ENCODE assay signal across 2 cellular contexts in genomic region chr6:121780325-121781313, GRCh38.
TF ChIP-seq lines count a peak whose summit lies in the region.

No MANE protein-coding gene starts in this region.

TF ChIP-seq in HEK293, 187 proteins besides CTCF, POLR2A, EP300 and RAD21 (continued from another document):
- TF ChIP-seq, protein P1, sequence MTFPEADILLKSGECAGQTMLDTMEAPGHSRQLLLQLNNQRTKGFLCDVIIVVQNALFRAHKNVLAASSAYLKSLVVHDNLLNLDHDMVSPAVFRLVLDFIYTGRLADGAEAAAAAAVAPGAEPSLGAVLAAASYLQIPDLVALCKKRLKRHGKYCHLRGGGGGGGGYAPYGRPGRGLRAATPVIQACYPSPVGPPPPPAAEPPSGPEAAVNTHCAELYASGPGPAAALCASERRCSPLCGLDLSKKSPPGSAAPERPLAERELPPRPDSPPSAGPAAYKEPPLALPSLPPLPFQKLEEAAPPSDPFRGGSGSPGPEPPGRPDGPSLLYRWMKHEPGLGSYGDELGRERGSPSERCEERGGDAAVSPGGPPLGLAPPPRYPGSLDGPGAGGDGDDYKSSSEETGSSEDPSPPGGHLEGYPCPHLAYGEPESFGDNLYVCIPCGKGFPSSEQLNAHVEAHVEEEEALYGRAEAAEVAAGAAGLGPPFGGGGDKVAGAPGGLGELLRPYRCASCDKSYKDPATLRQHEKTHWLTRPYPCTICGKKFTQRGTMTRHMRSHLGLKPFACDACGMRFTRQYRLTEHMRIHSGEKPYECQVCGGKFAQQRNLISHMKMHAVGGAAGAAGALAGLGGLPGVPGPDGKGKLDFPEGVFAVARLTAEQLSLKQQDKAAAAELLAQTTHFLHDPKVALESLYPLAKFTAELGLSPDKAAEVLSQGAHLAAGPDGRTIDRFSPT (tag by site-specific recombination; IDR thresholded peaks at IDR 0.05), result no peak
- TF ChIP-seq ZNF140 (tag by site-specific recombination; IDR thresholded peaks at IDR 0.05), result no peak
- peak; percentile 59 for TF ChIP-seq ZNF335 (tag by site-specific recombination; conservative IDR thresholded peaks at IDR 0.05)
- peak; percentile 38; the same call in 1 of the 2 replicates for TF ChIP-seq ZFHX2 (tag by site-specific recombination; conservative IDR thresholded peaks at IDR 0.05)
- 0 out of 2 replicates have a peak, but pooled peaks have one; percentile 23 for TF ChIP-seq ZNF366 (tag by site-specific recombination; conservative IDR thresholded peaks at IDR 0.05)
- peak; percentile 77 for TF ChIP-seq FEZF1 (tag by site-specific recombination; IDR thresholded peaks at IDR 0.05)
- TF ChIP-seq, protein P2, sequence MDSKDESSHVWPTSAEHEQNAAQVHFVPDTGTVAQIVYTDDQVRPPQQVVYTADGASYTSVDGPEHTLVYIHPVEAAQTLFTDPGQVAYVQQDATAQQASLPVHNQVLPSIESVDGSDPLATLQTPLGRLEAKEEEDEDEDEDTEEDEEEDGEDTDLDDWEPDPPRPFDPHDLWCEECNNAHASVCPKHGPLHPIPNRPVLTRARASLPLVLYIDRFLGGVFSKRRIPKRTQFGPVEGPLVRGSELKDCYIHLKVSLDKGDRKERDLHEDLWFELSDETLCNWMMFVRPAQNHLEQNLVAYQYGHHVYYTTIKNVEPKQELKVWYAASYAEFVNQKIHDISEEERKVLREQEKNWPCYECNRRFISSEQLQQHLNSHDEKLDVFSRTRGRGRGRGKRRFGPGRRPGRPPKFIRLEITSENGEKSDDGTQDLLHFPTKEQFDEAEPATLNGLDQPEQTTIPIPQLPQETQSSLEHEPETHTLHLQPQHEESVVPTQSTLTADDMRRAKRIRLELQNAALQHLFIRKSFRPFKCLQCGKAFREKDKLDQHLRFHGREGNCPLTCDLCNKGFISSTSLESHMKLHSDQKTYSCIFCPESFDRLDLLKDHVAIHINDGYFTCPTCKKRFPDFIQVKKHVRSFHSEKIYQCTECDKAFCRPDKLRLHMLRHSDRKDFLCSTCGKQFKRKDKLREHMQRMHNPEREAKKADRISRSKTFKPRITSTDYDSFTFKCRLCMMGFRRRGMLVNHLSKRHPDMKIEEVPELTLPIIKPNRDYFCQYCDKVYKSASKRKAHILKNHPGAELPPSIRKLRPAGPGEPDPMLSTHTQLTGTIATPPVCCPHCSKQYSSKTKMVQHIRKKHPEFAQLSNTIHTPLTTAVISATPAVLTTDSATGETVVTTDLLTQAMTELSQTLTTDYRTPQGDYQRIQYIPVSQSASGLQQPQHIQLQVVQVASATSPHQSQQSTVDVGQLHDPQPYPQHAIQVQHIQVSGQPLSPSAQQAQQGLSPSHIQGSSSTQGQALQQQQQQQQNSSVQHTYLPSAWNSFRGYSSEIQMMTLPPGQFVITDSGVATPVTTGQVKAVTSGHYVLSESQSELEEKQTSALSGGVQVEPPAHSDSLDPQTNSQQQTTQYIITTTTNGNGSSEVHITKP (tag by site-specific recombination; IDR thresholded peaks at IDR 0.05), result peak; percentile 18; the same call in 1 of the 2 replicates
- peak; percentile 42; the same call in 1 of the 2 replicates for TF ChIP-seq SP7 (tag by site-specific recombination; IDR thresholded peaks at IDR 0.05)
- TF ChIP-seq, protein P3, sequence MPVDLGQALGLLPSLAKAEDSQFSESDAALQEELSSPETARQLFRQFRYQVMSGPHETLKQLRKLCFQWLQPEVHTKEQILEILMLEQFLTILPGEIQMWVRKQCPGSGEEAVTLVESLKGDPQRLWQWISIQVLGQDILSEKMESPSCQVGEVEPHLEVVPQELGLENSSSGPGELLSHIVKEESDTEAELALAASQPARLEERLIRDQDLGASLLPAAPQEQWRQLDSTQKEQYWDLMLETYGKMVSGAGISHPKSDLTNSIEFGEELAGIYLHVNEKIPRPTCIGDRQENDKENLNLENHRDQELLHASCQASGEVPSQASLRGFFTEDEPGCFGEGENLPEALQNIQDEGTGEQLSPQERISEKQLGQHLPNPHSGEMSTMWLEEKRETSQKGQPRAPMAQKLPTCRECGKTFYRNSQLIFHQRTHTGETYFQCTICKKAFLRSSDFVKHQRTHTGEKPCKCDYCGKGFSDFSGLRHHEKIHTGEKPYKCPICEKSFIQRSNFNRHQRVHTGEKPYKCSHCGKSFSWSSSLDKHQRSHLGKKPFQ (tag by site-specific recombination; IDR thresholded peaks at IDR 0.05), result no peak
- TF ChIP-seq ZNF692 (tag by site-specific recombination; IDR thresholded peaks at IDR 0.05), result 0 out of 2 replicates have a peak, but pooled peaks have one; percentile 25
- TF ChIP-seq, protein P4, sequence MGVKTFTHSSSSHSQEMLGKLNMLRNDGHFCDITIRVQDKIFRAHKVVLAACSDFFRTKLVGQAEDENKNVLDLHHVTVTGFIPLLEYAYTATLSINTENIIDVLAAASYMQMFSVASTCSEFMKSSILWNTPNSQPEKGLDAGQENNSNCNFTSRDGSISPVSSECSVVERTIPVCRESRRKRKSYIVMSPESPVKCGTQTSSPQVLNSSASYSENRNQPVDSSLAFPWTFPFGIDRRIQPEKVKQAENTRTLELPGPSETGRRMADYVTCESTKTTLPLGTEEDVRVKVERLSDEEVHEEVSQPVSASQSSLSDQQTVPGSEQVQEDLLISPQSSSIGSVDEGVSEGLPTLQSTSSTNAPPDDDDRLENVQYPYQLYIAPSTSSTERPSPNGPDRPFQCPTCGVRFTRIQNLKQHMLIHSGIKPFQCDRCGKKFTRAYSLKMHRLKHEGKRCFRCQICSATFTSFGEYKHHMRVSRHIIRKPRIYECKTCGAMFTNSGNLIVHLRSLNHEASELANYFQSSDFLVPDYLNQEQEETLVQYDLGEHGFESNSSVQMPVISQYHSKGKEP (tag by site-specific recombination; IDR thresholded peaks at IDR 0.05), result peak; percentile 20; the same call in 1 of the 2 replicates
- TF ChIP-seq MZF1 (tag by site-specific recombination; IDR thresholded peaks at IDR 0.05; ENCODE audit: borderline replicate concordance), result peak; percentile 86

TF ChIP-seq in SK-N-SH, 30 proteins besides CTCF, POLR2A, EP300 and RAD21 (continued from another document):
- TF ChIP-seq USF2 (IDR thresholded peaks at IDR 0.05; ENCODE audit: borderline replicate concordance, low read depth, low read length), result no peak
- no peak for TF ChIP-seq RCOR1 (IDR thresholded peaks at IDR 0.05; ENCODE audit: low read length)
- no peak for TF ChIP-seq GATA2 (CRISPR knock-in tag; IDR thresholded peaks at IDR 0.05)
- no peak for TF ChIP-seq EZH2phosphoT487 (IDR thresholded peaks at IDR 0.05; ENCODE audit: borderline replicate concordance, low read depth)
- TF ChIP-seq REST (IDR thresholded peaks at IDR 0.05; ENCODE audit: low read depth, low read length), result no peak
- no peak for TF ChIP-seq FOXJ3 (CRISPR knock-in tag; IDR thresholded peaks at IDR 0.05)
- TF ChIP-seq FOSL2 (IDR thresholded peaks at IDR 0.05; ENCODE audit: borderline replicate concordance, low read depth), result peak; percentile 17; the same call in 1 of the 2 replicates
- TF ChIP-seq CHD2 (IDR thresholded peaks at IDR 0.05; ENCODE audit: low read length, partially characterized antibody), result no peak
- TF ChIP-seq TAF1 (IDR thresholded peaks at IDR 0.05; ENCODE audit: borderline replicate concordance, low read depth, low read length), result no peak
- TF ChIP-seq TEAD4 (IDR thresholded peaks at IDR 0.05; ENCODE audit: borderline replicate concordance, insufficient read depth), result 0 out of 2 replicates have a peak, but pooled peaks have one; percentile 64
- TF ChIP-seq JUND (IDR thresholded peaks at IDR 0.05), result peak; percentile 42; the same call in 1 of the 2 replicates
- peak; percentile 54; the same call in 1 of the 2 replicates for TF ChIP-seq POLR2AphosphoS5 (IDR thresholded peaks at IDR 0.05; ENCODE audit: low read depth, low read length)
- TF ChIP-seq FOXM1 (IDR thresholded peaks at IDR 0.05; ENCODE audit: low read depth), result no peak
- 0 out of 2 replicates have a peak, but pooled peaks have one; percentile 28 for TF ChIP-seq SIN3A (IDR thresholded peaks at IDR 0.05; ENCODE audit: borderline replicate concordance, low read depth, low read length)
- TF ChIP-seq YY1 (IDR thresholded peaks at IDR 0.05; ENCODE audit: low read depth), result no peak
- no peak for TF ChIP-seq MXI1 (IDR thresholded peaks at IDR 0.05; ENCODE audit: low read depth, low read length)
- TF ChIP-seq, protein P5, sequence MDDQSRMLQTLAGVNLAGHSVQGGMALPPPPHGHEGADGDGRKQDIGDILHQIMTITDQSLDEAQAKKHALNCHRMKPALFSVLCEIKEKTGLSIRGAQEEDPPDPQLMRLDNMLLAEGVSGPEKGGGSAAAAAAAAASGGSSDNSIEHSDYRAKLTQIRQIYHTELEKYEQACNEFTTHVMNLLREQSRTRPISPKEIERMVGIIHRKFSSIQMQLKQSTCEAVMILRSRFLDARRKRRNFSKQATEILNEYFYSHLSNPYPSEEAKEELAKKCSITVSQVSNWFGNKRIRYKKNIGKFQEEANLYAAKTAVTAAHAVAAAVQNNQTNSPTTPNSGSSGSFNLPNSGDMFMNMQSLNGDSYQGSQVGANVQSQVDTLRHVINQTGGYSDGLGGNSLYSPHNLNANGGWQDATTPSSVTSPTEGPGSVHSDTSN (IDR thresholded peaks at IDR 0.05), result peak; percentile 88
- TF ChIP-seq, protein P6, sequence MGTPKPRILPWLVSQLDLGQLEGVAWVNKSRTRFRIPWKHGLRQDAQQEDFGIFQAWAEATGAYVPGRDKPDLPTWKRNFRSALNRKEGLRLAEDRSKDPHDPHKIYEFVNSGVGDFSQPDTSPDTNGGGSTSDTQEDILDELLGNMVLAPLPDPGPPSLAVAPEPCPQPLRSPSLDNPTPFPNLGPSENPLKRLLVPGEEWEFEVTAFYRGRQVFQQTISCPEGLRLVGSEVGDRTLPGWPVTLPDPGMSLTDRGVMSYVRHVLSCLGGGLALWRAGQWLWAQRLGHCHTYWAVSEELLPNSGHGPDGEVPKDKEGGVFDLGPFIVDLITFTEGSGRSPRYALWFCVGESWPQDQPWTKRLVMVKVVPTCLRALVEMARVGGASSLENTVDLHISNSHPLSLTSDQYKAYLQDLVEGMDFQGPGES (IDR thresholded peaks at IDR 0.05; ENCODE audit: low read depth, low read length), result no peak
- TF ChIP-seq ELF1 (IDR thresholded peaks at IDR 0.05), result no peak
- TF ChIP-seq USF1 (IDR thresholded peaks at IDR 0.05; ENCODE audit: borderline replicate concordance, low read depth), result no peak
TF ChIP-seq in SK-N-SH: peak in this region for 10.
